In the genomic region with DNA sequence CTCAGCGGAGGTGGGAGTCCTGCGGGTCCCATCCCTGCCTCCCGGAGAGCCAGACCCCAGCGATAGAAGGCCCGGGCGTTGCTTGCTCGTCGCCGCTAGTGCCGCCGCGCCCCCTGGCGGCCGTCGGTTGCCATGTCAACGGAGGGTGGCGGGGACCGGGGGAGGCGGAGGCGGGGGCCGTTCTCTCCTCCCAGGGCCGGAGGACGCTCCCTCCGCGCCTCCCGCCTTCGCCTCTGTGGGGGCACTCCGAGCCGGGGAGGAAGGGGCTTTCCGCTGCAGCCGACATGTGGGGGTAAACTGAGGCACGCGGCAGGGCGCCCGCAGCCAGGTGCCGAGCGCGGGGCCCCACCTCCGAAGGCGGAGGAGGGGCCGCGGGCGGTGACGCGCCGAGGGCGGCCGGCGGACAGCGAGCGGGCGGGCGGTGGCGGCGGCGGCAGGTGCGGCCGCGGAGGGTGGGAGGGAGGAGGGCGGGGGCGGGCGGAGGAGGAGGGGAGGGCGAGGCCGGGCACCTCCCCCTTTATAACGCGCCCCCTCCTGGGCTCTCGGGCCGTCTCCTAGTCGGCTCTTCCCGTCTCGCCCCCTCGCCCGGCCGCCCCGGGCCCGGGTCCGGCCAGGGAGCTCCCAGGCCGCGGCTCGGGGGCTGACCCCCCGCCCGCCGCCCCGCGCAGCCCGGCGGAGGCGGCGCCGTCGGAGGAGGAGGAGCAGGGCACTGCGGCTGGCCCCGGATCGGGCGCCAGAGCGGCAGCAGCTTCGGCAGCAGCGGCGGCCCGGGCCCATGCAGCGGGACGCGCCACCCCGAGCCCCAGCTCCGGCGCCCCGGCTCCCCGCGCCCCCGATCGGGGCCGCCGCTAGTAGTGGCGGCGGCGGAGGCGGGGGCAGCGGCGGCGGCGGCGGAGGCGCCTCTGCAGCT, we compare ENCODE assay signal across 2 cellular contexts.
TF ChIP-seq lines count a peak whose summit lies in the region.

No MANE protein-coding gene starts in this region.

TF ChIP-seq in HCT116, 20 proteins besides CTCF, POLR2A, EP300 and RAD21:
- 0 out of 2 replicates have a peak, but pooled peaks have one; percentile 26 for TF ChIP-seq POLR2AphosphoS5 (IDR thresholded peaks at IDR 0.05; ENCODE audit: low read depth, low read length)
- TF ChIP-seq SP1 (IDR thresholded peaks at IDR 0.05; ENCODE audit: low read depth), result no peak
- no peak for TF ChIP-seq CEBPB (IDR thresholded peaks at IDR 0.05; ENCODE audit: low read depth)
- TF ChIP-seq, protein P1, sequence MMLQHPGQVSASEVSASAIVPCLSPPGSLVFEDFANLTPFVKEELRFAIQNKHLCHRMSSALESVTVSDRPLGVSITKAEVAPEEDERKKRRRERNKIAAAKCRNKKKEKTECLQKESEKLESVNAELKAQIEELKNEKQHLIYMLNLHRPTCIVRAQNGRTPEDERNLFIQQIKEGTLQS (IDR thresholded peaks at IDR 0.05), result no peak
- TF ChIP-seq, protein P2, sequence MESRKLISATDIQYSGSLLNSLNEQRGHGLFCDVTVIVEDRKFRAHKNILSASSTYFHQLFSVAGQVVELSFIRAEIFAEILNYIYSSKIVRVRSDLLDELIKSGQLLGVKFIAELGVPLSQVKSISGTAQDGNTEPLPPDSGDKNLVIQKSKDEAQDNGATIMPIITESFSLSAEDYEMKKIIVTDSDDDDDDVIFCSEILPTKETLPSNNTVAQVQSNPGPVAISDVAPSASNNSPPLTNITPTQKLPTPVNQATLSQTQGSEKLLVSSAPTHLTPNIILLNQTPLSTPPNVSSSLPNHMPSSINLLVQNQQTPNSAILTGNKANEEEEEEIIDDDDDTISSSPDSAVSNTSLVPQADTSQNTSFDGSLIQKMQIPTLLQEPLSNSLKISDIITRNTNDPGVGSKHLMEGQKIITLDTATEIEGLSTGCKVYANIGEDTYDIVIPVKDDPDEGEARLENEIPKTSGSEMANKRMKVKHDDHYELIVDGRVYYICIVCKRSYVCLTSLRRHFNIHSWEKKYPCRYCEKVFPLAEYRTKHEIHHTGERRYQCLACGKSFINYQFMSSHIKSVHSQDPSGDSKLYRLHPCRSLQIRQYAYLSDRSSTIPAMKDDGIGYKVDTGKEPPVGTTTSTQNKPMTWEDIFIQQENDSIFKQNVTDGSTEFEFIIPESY (IDR thresholded peaks at IDR 0.05; ENCODE audit: extremely low read depth, insufficient replicate concordance, low read length), result no peak
- TF ChIP-seq CBX3 (IDR thresholded peaks at IDR 0.05; ENCODE audit: low read depth), result no peak
- TF ChIP-seq ELF1 (IDR thresholded peaks at IDR 0.05; ENCODE audit: borderline replicate concordance, low read depth), result no peak
TF ChIP-seq in HCT116: peak in this region for 1.

TF ChIP-seq in SK-N-SH, 30 proteins besides CTCF, POLR2A, EP300 and RAD21:
- TF ChIP-seq NRF1 (IDR thresholded peaks at IDR 0.05; ENCODE audit: low read depth, low read length) (peak; percentile 15; the same call in 1 of the 2 replicates), RFX5 (IDR thresholded peaks at IDR 0.05; ENCODE audit: low read length) (no peak), EZH2phosphoT487 (IDR thresholded peaks at IDR 0.05; ENCODE audit: borderline replicate concordance, low read depth) (no peak), SMC3 (IDR thresholded peaks at IDR 0.05; ENCODE audit: low read depth, low read length) (peak; percentile 81), FOXM1 (IDR thresholded peaks at IDR 0.05; ENCODE audit: low read depth) (no peak), ELF1 (IDR thresholded peaks at IDR 0.05) (no peak), GABPA (IDR thresholded peaks at IDR 0.05; ENCODE audit: low read depth) (no peak)
